Comparison of ENCODE assay signal across 11 cellular contexts in genomic region chr9:110742741-110743371, GRCh38.
A peak's percentile ranks its signal among the peaks of the same experiment; 100 is the strongest.
DNase-seq lines count a peak whose midpoint lies in the region; TF ChIP-seq lines count a peak whose summit lies in the region.
"Had no signal": no experiment of that assay in that cellular context is flagged by ENCODE, and none has a peak within 500 bp of the region (broad histone marks: within the 10 kb centered on the region; RNA-seq: fewer than 3 reads in every experiment).

No MANE protein-coding gene starts in this region.

- peak overlapping the region; percentile 42 to 83 for H3K18ac ChIP-seq in mesenchymal stem cell (ENCODE audit: low read depth in 1 of 2, low read length in 2 of 2)

- no peak overlapping the region for H2BK15ac ChIP-seq in mesenchymal stem cell (ENCODE audit: low read depth, poor library complexity, severe bottlenecking)

- no peaks in the 10 kb centered on the region for H3K36me3 ChIP-seq in mesenchymal stem cell (ENCODE audit: control insufficient read depth in 1 of 2, insufficient read depth in 2 of 2, low read depth in 1 of 2, low read length in 2 of 2)
- H3K36me3 ChIP-seq: pancreas had no signal

- peak overlapping the region in 1 of 2 experiments; percentile 41 for H3K14ac ChIP-seq in mesenchymal stem cell (ENCODE audit: low read length in 2 of 2)

- TF ChIP-seq CTCF in type B pancreatic cell (conservative IDR thresholded peaks at IDR 0.05): no peak
- TF ChIP-seq CTCF in GM13976 (IDR thresholded peaks at IDR 0.05; ENCODE audit: borderline replicate concordance, control extremely low read depth, extremely low read depth, insufficient read depth, missing control alignments): no peak

- H3K27ac Mint-ChIP-seq in type B pancreatic cell: peak overlapping the region; percentile 43
- no peak overlapping the region for H3K27ac Mint-ChIP-seq in activated T-helper 2 cell treated with anti-CD3 and anti-CD28 coated beads, Interferon-gamma antibody, Interleukin-2, Interleukin-4, amounts not matched to agents 10 μg/mL and 5 μg/mL and 100 μg/mL, durations not matched to agents 14 hours and 24 hours and 36 hours

- H3K9ac ChIP-seq in mesenchymal stem cell (ENCODE audit: low read length): peak overlapping the region; percentile 84

- H2AFZ ChIP-seq in mesenchymal stem cell (ENCODE audit: low read depth, low read length): peak overlapping the region; percentile 37

- DNase-seq in DMS53 (lab: John Stamatoyannopoulos, UW) (peak; percentile 3), DMS53 treated with DMSO at 0.1 percent for 48 hours (lab: John Stamatoyannopoulos, UW; ENCODE audit: unreplicated experiment) (no peak), dermis blood vessel endothelial cell (peak; percentile 10), mesenchymal stem cell (peak; percentile 53), type B pancreatic cell (ENCODE audit: extremely low spot score, unreplicated experiment) (no peak), NAMALWA (ENCODE audit: low spot score) (no peak), GM13976 (ENCODE audit: low spot score) (no peak)
- no peak for DNase-seq in activated T-helper 2 cell treated with anti-CD3 and anti-CD28 coated beads, Interferon-gamma antibody, Interleukin-2, Interleukin-4, amounts not matched to agents 10 μg/mL and 5 μg/mL and 100 μg/mL, durations not matched to agents 14 hours and 24 hours and 36 hours (ENCODE audit: low spot score)
- DNase-seq: pancreas, T-helper 2 cell had no signal

- H2BK5ac ChIP-seq in mesenchymal stem cell (ENCODE audit: low read depth, low read length, poor library complexity, severe bottlenecking): no peak overlapping the region

- no peak overlapping the region for H3K4me3 Mint-ChIP-seq in type B pancreatic cell
- H3K4me3 Mint-ChIP-seq in activated T-helper 2 cell treated with anti-CD3 and anti-CD28 coated beads, Interferon-gamma antibody, Interleukin-2, Interleukin-4, amounts not matched to agents 10 μg/mL and 5 μg/mL and 100 μg/mL, durations not matched to agents 14 hours and 24 hours and 36 hours (ENCODE audit: low read depth): no peak overlapping the region

- peak overlapping the region; percentile 52 for H3K4me2 ChIP-seq in mesenchymal stem cell (ENCODE audit: low read length, poor library complexity, severe bottlenecking)

- 64% methylated on average over 8 of the region's 8 CpGs for WGBS in mesenchymal stem cell

- no peaks in the 10 kb centered on the region for H3K27me3 ChIP-seq in mesenchymal stem cell (ENCODE audit: control insufficient read depth in 1 of 2, insufficient read depth in 1 of 2, low read length in 2 of 2)
- H3K27me3 ChIP-seq: pancreas had no signal

- H2BK120ac ChIP-seq in mesenchymal stem cell (ENCODE audit: low read depth, low read length): no peak overlapping the region

- peak overlapping the region in 1 of 2 experiments; percentile 17 for H3K4me3 ChIP-seq in mesenchymal stem cell (ENCODE audit: insufficient read depth in 1 of 2, low read depth in 1 of 2, low read length in 2 of 2)
- H3K4me3 ChIP-seq: pancreas had no signal

- H3K27me3 Mint-ChIP-seq in type B pancreatic cell: no peaks in the 10 kb centered on the region
- H3K27me3 Mint-ChIP-seq in activated T-helper 2 cell treated with anti-CD3 and anti-CD28 coated beads, Interferon-gamma antibody, Interleukin-2, Interleukin-4, amounts not matched to agents 10 μg/mL and 5 μg/mL and 100 μg/mL, durations not matched to agents 14 hours and 24 hours and 36 hours (ENCODE audit: low read depth): no peaks in the 10 kb centered on the region

- H3K23ac ChIP-seq in mesenchymal stem cell (ENCODE audit: low read length in 2 of 2): no peak overlapping the region

- peak overlapping the region; percentile 82 for H3K27ac ChIP-seq in mesenchymal stem cell (ENCODE audit: low read length, poor library complexity, severe bottlenecking)
- H3K27ac ChIP-seq: 22Rv1, pancreas had no signal

- H4K91ac ChIP-seq in mesenchymal stem cell (ENCODE audit: low read length): no peak overlapping the region

- in situ Hi-C loops in GM13976 (cut with MboI; ENCODE audit: low sequenced_read_pairs, unreplicated experiment): no loop called here

- peak overlapping the region; percentile 66 for H4K8ac ChIP-seq in mesenchymal stem cell (ENCODE audit: low read length)

- H3K4ac ChIP-seq in mesenchymal stem cell (ENCODE audit: low read depth in 1 of 2, low read length in 2 of 2): peak overlapping the region in 1 of 2 experiments; percentile 72

- H3K4me1 ChIP-seq in mesenchymal stem cell (ENCODE audit: control insufficient read depth, insufficient read depth, low read depth, low read length): peaks cover 7% of the 10 kb centered on the region
- H3K4me1 ChIP-seq: pancreas had no signal

- peak overlapping the region; percentile 49 to 81 for H2BK12ac ChIP-seq in mesenchymal stem cell (ENCODE audit: low read length in 2 of 2)

- no peaks in the 10 kb centered on the region for H3K9me3 Mint-ChIP-seq in type B pancreatic cell
- H3K9me3 Mint-ChIP-seq in activated T-helper 2 cell treated with anti-CD3 and anti-CD28 coated beads, Interferon-gamma antibody, Interleukin-2, Interleukin-4, amounts not matched to agents 10 μg/mL and 5 μg/mL and 100 μg/mL, durations not matched to agents 14 hours and 24 hours and 36 hours: no peaks in the 10 kb centered on the region

- intact Hi-C loops in activated T-helper 2 cell treated with anti-CD3 and anti-CD28 coated beads, Interferon-gamma antibody, Interleukin-2, Interleukin-4, amounts not matched to agents 10 μg/mL and 5 μg/mL and 100 μg/mL, durations not matched to agents 14 hours and 24 hours and 36 hours (cut with micrococcal nuclease): no loop called here

- no peaks in the 10 kb centered on the region for H3K79me1 ChIP-seq in mesenchymal stem cell (replicated peaks; ENCODE audit: low read length, poor library complexity, severe bottlenecking)

- H3K36me3 Mint-ChIP-seq in type B pancreatic cell: no peaks in the 10 kb centered on the region
- H3K36me3 Mint-ChIP-seq in activated T-helper 2 cell treated with anti-CD3 and anti-CD28 coated beads, Interferon-gamma antibody, Interleukin-2, Interleukin-4, amounts not matched to agents 10 μg/mL and 5 μg/mL and 100 μg/mL, durations not matched to agents 14 hours and 24 hours and 36 hours (ENCODE audit: low read depth): no peaks in the 10 kb centered on the region

- H3K4me1 Mint-ChIP-seq in type B pancreatic cell (ENCODE audit: unreplicated experiment): peaks cover 21% of the 10 kb centered on the region
- H3K4me1 Mint-ChIP-seq in activated T-helper 2 cell treated with anti-CD3 and anti-CD28 coated beads, Interferon-gamma antibody, Interleukin-2, Interleukin-4, amounts not matched to agents 10 μg/mL and 5 μg/mL and 100 μg/mL, durations not matched to agents 14 hours and 24 hours and 36 hours (ENCODE audit: low read depth): no peaks in the 10 kb centered on the region

- H2AK5ac ChIP-seq in mesenchymal stem cell (ENCODE audit: low read length, severe bottlenecking): no peak overlapping the region

- H3K9me3 ChIP-seq in mesenchymal stem cell (ENCODE audit: control insufficient read depth, low read length): no peaks in the 10 kb centered on the region
- H3K9me3 ChIP-seq: pancreas had no signal

Comparison
In these comparisons a context has a peak if more than half of its experiments do, and no peak if none do; other contexts are left out.
1. DNase-seq: peak in DMS53 (single experiment), dermis blood vessel endothelial cell (single experiment) and mesenchymal stem cell (single experiment); none in DMS53 treated with DMSO at 0.1 percent for 48 hours (single experiment), type B pancreatic cell (single experiment), NAMALWA (single experiment), GM13976 (single experiment) and activated T-helper 2 cell treated with anti-CD3 and anti-CD28 coated beads, Interferon-gamma antibody, Interleukin-2, Interleukin-4, amounts not matched to agents 10 μg/mL and 5 μg/mL and 100 μg/mL, durations not matched to agents 14 hours and 24 hours and 36 hours (single experiment).